8 cellular contexts compared by ENCODE assay signal in the genomic region with DNA sequence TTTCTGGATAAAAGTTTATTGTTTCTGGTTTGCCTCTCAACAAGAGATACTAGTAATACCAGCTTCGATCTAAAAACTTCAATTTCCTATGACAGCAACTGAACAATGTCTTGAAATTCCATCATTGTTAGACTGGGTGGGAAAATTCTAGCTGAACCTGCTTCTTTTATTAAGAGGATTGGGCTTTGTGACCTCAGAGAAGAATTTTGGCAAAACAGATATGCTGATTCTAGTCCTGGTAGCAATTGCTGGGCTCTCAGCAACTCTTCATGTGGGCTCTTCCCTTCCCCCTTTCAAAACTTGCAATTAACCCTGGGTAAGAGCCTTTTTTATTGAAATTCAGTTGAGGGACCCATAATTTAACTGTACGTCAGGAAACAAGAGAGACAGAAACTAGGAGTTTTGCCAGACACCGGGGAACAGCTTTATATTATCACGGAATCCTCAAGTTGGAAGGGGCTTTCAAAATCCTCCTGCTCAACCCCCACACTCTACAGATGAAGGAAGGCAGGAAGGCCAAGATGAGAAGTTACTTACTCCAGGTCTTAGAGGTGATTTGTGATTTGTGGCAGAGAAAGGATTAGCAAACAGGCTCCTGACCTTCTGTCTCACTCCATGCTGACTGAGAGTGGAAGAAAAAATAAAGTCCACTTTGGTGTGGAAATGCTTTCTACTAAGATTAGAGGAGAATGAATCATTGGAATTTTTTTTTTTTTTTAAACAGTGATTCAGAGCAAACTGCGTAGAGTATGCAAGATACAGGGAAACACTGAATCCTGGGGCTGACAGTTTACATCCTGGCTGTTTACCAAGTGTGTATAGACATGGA.
DNase-seq lines count a peak whose midpoint lies in the region; ATAC-seq and TF ChIP-seq lines count a peak whose summit lies in the region.

No MANE protein-coding gene starts in this region.

- no peaks in the 10 kb centered on the region for H3K9me3 Mint-ChIP-seq in IgD-negative memory B cell
- no peaks in the 10 kb centered on the region for H3K9me3 Mint-ChIP-seq in chondrocyte (ENCODE audit: low read depth)

- peak; percentile 87 for DNase-seq in AG09309 (ENCODE audit: low read depth)
- DNase-seq in chondrocyte (ENCODE audit: low spot score): no peak
- DNase-seq in myocyte (ENCODE audit: low read depth): peak; percentile 61
- no peak for DNase-seq in left lobe of liver (ENCODE audit: low spot score)
- no peak for DNase-seq in central memory CD4-positive, alpha-beta T cell

- TF ChIP-seq CTCF in AG09309 (IDR thresholded peaks at IDR 0.05; ENCODE audit: control insufficient read depth, insufficient read depth, low read depth, low read length, missing control alignments) (no peak), chondrocyte (IDR thresholded peaks at IDR 0.05) (no peak)

- ATAC-seq in GM21390 (IDR thresholded peaks at IDR 0.05; ENCODE audit: unreplicated experiment) (no peak), left lobe of liver (no peak), HG02884 (IDR thresholded peaks at IDR 0.05; ENCODE audit: unreplicated experiment) (no peak)

- H3K27ac Mint-ChIP-seq in IgD-negative memory B cell (peak overlapping the region; percentile 75 to 95 (median 90)), chondrocyte (ENCODE audit: unreplicated experiment) (peak overlapping the region; percentile 82)

- H3K4me1 Mint-ChIP-seq in IgD-negative memory B cell (peaks cover 54 to 76% (median 63%) of the 10 kb centered on the region in 3 donors), chondrocyte (ENCODE audit: low read depth) (peaks cover 66% of the 10 kb centered on the region)

- H3K36me3 Mint-ChIP-seq in IgD-negative memory B cell (no peaks in the 10 kb centered on the region), chondrocyte (ENCODE audit: low read depth) (no peaks in the 10 kb centered on the region)

- peak overlapping the region; percentile 7; the same call in 1 of the 2 replicates for H3K4me3 ChIP-seq in AG09309 (ENCODE audit: control insufficient read depth, low read depth, low read length)

- H3K4me3 Mint-ChIP-seq in IgD-negative memory B cell: peak overlapping the region in 3 of 4 donors; percentile 1 to 81 (median 46)
- H3K4me3 Mint-ChIP-seq in chondrocyte (ENCODE audit: unreplicated experiment): peak overlapping the region; percentile 11

- peaks cover 2% of the 10 kb centered on the region for H3K27me3 Mint-ChIP-seq in IgD-negative memory B cell
- H3K27me3 Mint-ChIP-seq in chondrocyte (ENCODE audit: low read depth): no peaks in the 10 kb centered on the region

Comparison
In these comparisons a context has a peak if more than half of its experiments do, and no peak if none do; other contexts are left out.
1. DNase-seq: peak in AG09309 (single experiment) and myocyte (single experiment); none in chondrocyte (single experiment), left lobe of liver (single experiment) and central memory CD4-positive, alpha-beta T cell (single experiment).